In genomic region chr5:89934069-89934468, GRCh38 we compare ENCODE assay signal across 20 cellular contexts.
A peak's percentile ranks its signal among the peaks of the same experiment; 100 is the strongest.
DNase-seq lines count a peak whose midpoint lies in the region; ATAC-seq and FAIRE-seq lines count a peak whose summit lies in the region.
"Had no signal": no experiment of that assay in that cellular context is flagged by ENCODE, and none has a peak within 500 bp of the region (broad histone marks: within the 10 kb centered on the region; RNA-seq: fewer than 3 reads in every experiment).

No MANE protein-coding gene starts in this region.

- H3K36me3 Mint-ChIP-seq in activated CD4-positive, alpha-beta T cell treated with anti-CD3 and anti-CD28 coated beads, Interleukin-2, amount 10 ng/mL, durations not matched to agents 24 days and 14 days (ENCODE audit: low read depth) = no peaks in the 10 kb centered on the region
- H3K36me3 Mint-ChIP-seq: activated naive CD8-positive, alpha-beta T cell; natural killer cell treated with Interleukin-12 subunit alpha and Interleukin-12 subunit beta and Interleukin-15 and Interleukin-18, amount 100 ng/mL, for 72 hours had no signal

- FAIRE-seq in HTR-8/SVneo (lab: Jason Lieb, UNC) = no peak

- intact Hi-C loops in activated CD4-positive, alpha-beta T cell treated with anti-CD3 and anti-CD28 coated beads, Interleukin-2, amount 10 ng/mL, durations not matched to agents 24 days and 14 days (cut with micrococcal nuclease) = no loop called here

- no peak for DNase-seq in HTR-8/SVneo (ENCODE audit: insufficient read length, low spot score)
- DNase-seq in activated CD4-positive, alpha-beta T cell treated with anti-CD3 and anti-CD28 coated beads, Interleukin-2, amount 10 ng/mL, durations not matched to agents 24 days and 14 days = no peak
- no peak for DNase-seq in activated gamma-delta T cell (lab: John Stamatoyannopoulos, UW)
- DNase-seq in NK-92 (lab: John Stamatoyannopoulos, UW; ENCODE audit: unreplicated experiment) = no peak
- DNase-seq: activated CD4-positive, CD25-positive, alpha-beta regulatory T cell; activated T-cell treated with anti-CD3 and anti-CD28 coated beads, Interleukin-2, amount 50 U/mL, for 48 hours; effector memory CD8-positive, alpha-beta T cell; left cardiac atrium; NCI-H146; NCI-H2171 treated with DMSO at 0.1 percent for 48 hours; NCI-H748 treated with DMSO at 0.1 percent for 48 hours; stimulated activated naive CD4-positive, alpha-beta T cell treated with Interleukin-2 at 50 U/mL for 16 hours; tibial artery had no signal

- no peaks in the 10 kb centered on the region for H3K4me1 Mint-ChIP-seq in activated CD4-positive, alpha-beta T cell treated with anti-CD3 and anti-CD28 coated beads, Interleukin-2, amount 10 ng/mL, durations not matched to agents 24 days and 14 days

- no peak overlapping the region for H3K27ac Mint-ChIP-seq in activated CD4-positive, alpha-beta T cell treated with anti-CD3 and anti-CD28 coated beads, Interleukin-2, amount 10 ng/mL, durations not matched to agents 24 days and 14 days
- H3K27ac Mint-ChIP-seq: activated naive CD8-positive, alpha-beta T cell; effector memory CD8-positive, alpha-beta T cell; natural killer cell treated with Interleukin-12 subunit alpha and Interleukin-12 subunit beta and Interleukin-15 and Interleukin-18, amount 100 ng/mL, for 72 hours; T-helper 2 cell treated with Interferon-gamma antibody and Interleukin-4, amounts not matched to agents 5 μg/mL and 100 μg/mL, for 36 hours had no signal

- H3K4me3 Mint-ChIP-seq in activated CD4-positive, alpha-beta T cell treated with anti-CD3 and anti-CD28 coated beads, Interleukin-2, amount 10 ng/mL, durations not matched to agents 24 days and 14 days = no peak overlapping the region
- H3K4me3 Mint-ChIP-seq: activated naive CD8-positive, alpha-beta T cell; effector memory CD8-positive, alpha-beta T cell; natural killer cell treated with Interleukin-12 subunit alpha and Interleukin-12 subunit beta and Interleukin-15 and Interleukin-18, amount 100 ng/mL, for 72 hours; T-helper 2 cell treated with Interferon-gamma antibody and Interleukin-4, amounts not matched to agents 5 μg/mL and 100 μg/mL, for 36 hours had no signal

- no peaks in the 10 kb centered on the region for H3K27me3 Mint-ChIP-seq in activated CD4-positive, alpha-beta T cell treated with anti-CD3 and anti-CD28 coated beads, Interleukin-2, amount 10 ng/mL, durations not matched to agents 24 days and 14 days
- H3K27me3 Mint-ChIP-seq: activated naive CD8-positive, alpha-beta T cell; effector memory CD8-positive, alpha-beta T cell; natural killer cell treated with Interleukin-12 subunit alpha and Interleukin-12 subunit beta and Interleukin-15 and Interleukin-18, amount 100 ng/mL, for 72 hours had no signal

- H3K9me3 Mint-ChIP-seq in activated CD4-positive, alpha-beta T cell treated with anti-CD3 and anti-CD28 coated beads, Interleukin-2, amount 10 ng/mL, durations not matched to agents 24 days and 14 days = no peaks in the 10 kb centered on the region
- H3K9me3 Mint-ChIP-seq: natural killer cell treated with Interleukin-12 subunit alpha and Interleukin-12 subunit beta and Interleukin-15 and Interleukin-18, amount 100 ng/mL, for 72 hours; T-helper 2 cell treated with Interferon-gamma antibody and Interleukin-4, amounts not matched to agents 5 μg/mL and 100 μg/mL, for 36 hours had no signal

- peak; percentile 38 for ATAC-seq in GM19351 (IDR thresholded peaks at IDR 0.05; ENCODE audit: unreplicated experiment)
- ATAC-seq in HG02623 (IDR thresholded peaks at IDR 0.05; ENCODE audit: unreplicated experiment) = peak; percentile 44
- ATAC-seq in HG03460 (IDR thresholded peaks at IDR 0.05; ENCODE audit: unreplicated experiment) = peak; percentile 46
- ATAC-seq: effector memory CD8-positive, alpha-beta T cell; left cardiac atrium; natural killer cell treated with Interleukin-12 subunit alpha and Interleukin-12 subunit beta and Interleukin-15 and Interleukin-18, amount 100 ng/mL, for 72 hours; Panc1 had no signal
